Comparison of ENCODE assay signal across 18 cellular contexts in genomic region chr2:207291287-207292249, GRCh38.
DNase-seq lines count a peak whose midpoint lies in the region; ATAC-seq and TF ChIP-seq lines count a peak whose summit lies in the region.
"Had no signal": no experiment of that assay in that cellular context is flagged by ENCODE, and none has a peak within 500 bp of the region (broad histone marks: within the 10 kb centered on the region; RNA-seq: fewer than 3 reads in every experiment).

No MANE protein-coding gene starts in this region.

- DNase-seq in GM13976 (ENCODE audit: low spot score) (peak; percentile 28), DMS153 treated with DMSO at 0.1 percent for 48 hours (lab: John Stamatoyannopoulos, UW; ENCODE audit: unreplicated experiment) (no peak), SHP77 treated with DMSO at 0.1 percent for 48 hours (lab: John Stamatoyannopoulos, UW) (no peak), GM19238 (ENCODE audit: insufficient read length, low spot score) (no peak)
- DNase-seq in activated CD4-positive, alpha-beta T cell treated with anti-CD3 and anti-CD28 coated beads, Interleukin-2, amount 50 U/mL, for 4 hours = no peak
- DNase-seq: activated CD4-positive, alpha-beta T cell treated with anti-CD3 and anti-CD28 coated beads, Interleukin-2, amount 50 U/mL, for 48 hours; activated gamma-delta T cell; Caco-2; islet precursor cell; mammary epithelial cell; naive thymus-derived CD4-positive, alpha-beta T cell; NCI-H1436; Peyer's patch; small intestine; stimulated activated CD4-positive, alpha-beta T cell treated with anti-CD3 and anti-CD28 coated beads, Interleukin-4, amount 100 ng/mL, for 24 hours had no signal

- in situ Hi-C loops in GM13976 (cut with MboI; ENCODE audit: low sequenced_read_pairs, unreplicated experiment) = no loop called here

- TF ChIP-seq CTCF in GM13976 (IDR thresholded peaks at IDR 0.05; ENCODE audit: borderline replicate concordance, control extremely low read depth, extremely low read depth, insufficient read depth, missing control alignments) = no peak

- ATAC-seq in GM18868 (IDR thresholded peaks at IDR 0.05; ENCODE audit: unreplicated experiment) (peak; percentile 54), HG02642 (IDR thresholded peaks at IDR 0.05; ENCODE audit: poor library complexity, unreplicated experiment) (peak; percentile 47), HG03565 (IDR thresholded peaks at IDR 0.05; ENCODE audit: unreplicated experiment) (peak; percentile 53)
- ATAC-seq: naive thymus-derived CD4-positive, alpha-beta T cell had no signal
